In genomic region chr16:11198375-11198774, GRCh38 we compare ENCODE assay signal across 1 cellular context.
TF ChIP-seq lines count a peak whose summit lies in the region.

No MANE protein-coding gene starts in this region.

TF ChIP-seq in HCT116, 20 proteins besides CTCF, POLR2A, EP300 and RAD21:
- TF ChIP-seq CBX3 (IDR thresholded peaks at IDR 0.05; ENCODE audit: low read depth) (no peak), POLR2AphosphoS5 (IDR thresholded peaks at IDR 0.05; ENCODE audit: low read depth, low read length) (no peak), ZBTB33 (IDR thresholded peaks at IDR 0.05; ENCODE audit: extremely low read depth, insufficient replicate concordance, low read length) (no peak), ZNF274 (IDR thresholded peaks at IDR 0.05; ENCODE audit: low read depth, low read length) (no peak), MAX (IDR thresholded peaks at IDR 0.05) (no peak), ELF1 (IDR thresholded peaks at IDR 0.05; ENCODE audit: borderline replicate concordance, low read depth) (no peak), ZFX (IDR thresholded peaks at IDR 0.05) (no peak), EGR1 (IDR thresholded peaks at IDR 0.05; ENCODE audit: low read depth) (no peak), SIN3A (IDR thresholded peaks at IDR 0.05; ENCODE audit: low read depth) (no peak), EZH2 (IDR thresholded peaks at IDR 0.05) (no peak), YY1 (IDR thresholded peaks at IDR 0.05; ENCODE audit: extremely low read depth, insufficient replicate concordance, low read depth, low read length) (no peak), EZH2phosphoT487 (IDR thresholded peaks at IDR 0.05; ENCODE audit: borderline replicate concordance) (no peak), JUND (IDR thresholded peaks at IDR 0.05) (no peak)
- TF ChIP-seq, protein P1, sequence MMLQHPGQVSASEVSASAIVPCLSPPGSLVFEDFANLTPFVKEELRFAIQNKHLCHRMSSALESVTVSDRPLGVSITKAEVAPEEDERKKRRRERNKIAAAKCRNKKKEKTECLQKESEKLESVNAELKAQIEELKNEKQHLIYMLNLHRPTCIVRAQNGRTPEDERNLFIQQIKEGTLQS (IDR thresholded peaks at IDR 0.05): no peak
